8 cellular contexts compared by ENCODE assay signal in the genomic region with DNA sequence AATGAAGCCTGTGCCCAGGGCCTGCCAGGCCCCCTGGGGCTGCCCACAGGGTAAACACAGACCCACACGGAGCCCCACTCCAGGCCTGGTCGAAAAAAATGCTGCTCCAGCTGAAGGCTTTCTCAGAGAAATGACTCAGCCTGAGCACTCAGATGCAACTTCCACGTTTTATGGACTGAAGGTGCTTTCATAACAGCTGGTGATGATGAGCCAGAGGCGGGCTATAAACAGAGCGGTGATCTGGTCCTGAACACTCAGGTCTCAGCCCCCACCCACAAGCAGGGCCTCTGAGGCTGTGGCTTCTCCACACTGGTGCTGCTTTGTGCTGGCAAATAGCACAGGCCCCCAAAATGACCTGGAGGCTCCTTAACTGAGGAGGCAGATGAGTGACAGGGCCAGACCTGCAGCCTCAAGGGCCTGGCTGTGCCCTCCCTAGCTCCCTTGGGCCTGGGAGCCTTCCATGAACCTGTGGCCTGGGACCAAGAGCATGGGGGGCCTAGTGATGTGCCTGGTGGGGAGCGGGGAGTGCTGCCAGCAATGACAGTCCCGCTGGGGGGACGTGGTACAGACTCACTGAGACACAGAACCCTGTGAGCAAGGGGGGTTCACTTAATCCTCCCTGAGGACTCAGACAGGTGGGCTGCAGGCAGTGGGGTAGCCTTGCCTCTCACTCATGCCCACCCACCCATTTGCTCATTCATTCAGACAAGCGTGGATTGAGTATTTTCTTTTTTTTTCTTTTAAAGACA. TPM values are rescaled to one million over a fixed set of nuclear protein-coding genes. Genes with fewer than 3 reads are reported as not detected.
DNase-seq lines count a peak whose midpoint lies in the region; ATAC-seq, FAIRE-seq and TF ChIP-seq lines count a peak whose summit lies in the region.

No MANE protein-coding gene starts in this region.

- peak; percentile 33 for DNase-seq in A673 (ENCODE audit: low spot score)
- no peak for DNase-seq in GM12892 (ENCODE audit: insufficient read length)
- peak; percentile 33 for DNase-seq in NCI-H460 (ENCODE audit: extremely low read depth, low read depth)
- DNase-seq in astrocyte of the cerebellum (ENCODE audit: low read depth): peak; percentile 40
- no peak for DNase-seq in mesothelial cell of epicardium (ENCODE audit: low spot score in 2 of 2, unreplicated experiment in 2 of 2)
- DNase-seq in testis: no peak

- CTCF ChIA-PET in A673 (lab: Charles Lee): no interaction called here

- no peaks in the 10 kb centered on the region for H3K36me3 Mint-ChIP-seq in mesothelial cell of epicardium

- TF ChIP-seq POLR2A in GM12892 (IDR thresholded peaks at IDR 0.05; ENCODE audit: low read depth, low read length) (no peak), testis (IDR thresholded peaks at IDR 0.05) (no peak)

- intact Hi-C loops in A673 (cut with micrococcal nuclease; ENCODE audit: unreplicated experiment) (no loop called here), testis (cut with DNase I; ENCODE audit: low total_unique reads) (no loop called here)

- no peaks in the 10 kb centered on the region for H3K9me3 Mint-ChIP-seq in mesothelial cell of epicardium

- no TSS peak for BruUV-seq in A673 (replicated peaks; lab: Mats Ljungman, UMichigan)

- H3K27me3 ChIP-seq in A673 (replicated peaks; ENCODE audit: insufficient read depth, low read depth, low read length, poor library complexity) (no peaks in the 10 kb centered on the region), neutrophil (no peaks in the 10 kb centered on the region), testis (no peaks in the 10 kb centered on the region)

- H3K4me1 ChIP-seq in A673 (ENCODE audit: insufficient read depth, low read length, poor library complexity, severe bottlenecking) (peaks cover under 1% of the 10 kb centered on the region), neutrophil (ENCODE audit: control insufficient read depth in 1 of 2, insufficient read depth in 1 of 2, low read depth in 1 of 2, low read length in 1 of 2) (peaks cover 27 to 32% of the 10 kb centered on the region in 2 experiments), testis (no peaks in the 10 kb centered on the region)

- H3K27ac ChIP-seq in A673 (ENCODE audit: low read depth, low read length, poor library complexity, severe bottlenecking) (no peak overlapping the region), neutrophil (peak overlapping the region; percentile 86), testis (no peak overlapping the region)

- peaks cover 5% of the 10 kb centered on the region for H3K4me1 Mint-ChIP-seq in mesothelial cell of epicardium

- in situ Hi-C loops in astrocyte of the cerebellum (cut with HindIII; ENCODE audit: low sequenced_read_pairs): no loop called here

- no peaks in the 10 kb centered on the region for H3K27me3 Mint-ChIP-seq in mesothelial cell of epicardium (ENCODE audit: low read depth)

- 72 to 81% methylated on average over 7 to 9 of the region's 9 CpGs for WGBS in testis, 2 donors

- H3K9me3 ChIP-seq in A673 (ENCODE audit: low read depth, low read length, poor library complexity, severe bottlenecking): no peaks in the 10 kb centered on the region
- H3K9me3 ChIP-seq in neutrophil: no peaks in the 10 kb centered on the region
- H3K9me3 ChIP-seq in testis: no peaks in the 10 kb centered on the region

- TF ChIP-seq CTCF in A673 (conservative IDR thresholded peaks at IDR 0.05; ENCODE audit: low read depth, low read length) (no peak), astrocyte of the cerebellum (IDR thresholded peaks at IDR 0.05; ENCODE audit: low read depth, low read length, missing control alignments) (no peak), neutrophil (IDR thresholded peaks at IDR 0.05) (no peak), mesothelial cell of epicardium (IDR thresholded peaks at IDR 0.05; ENCODE audit: unreplicated experiment) (no peak), testis (IDR thresholded peaks at IDR 0.05) (no peak)

- no peak overlapping the region for H3K27ac Mint-ChIP-seq in mesothelial cell of epicardium

- H3K36me3 ChIP-seq in A673 (ENCODE audit: insufficient read depth, low read length, poor library complexity, severe bottlenecking) (no peaks in the 10 kb centered on the region), neutrophil (no peaks in the 10 kb centered on the region), testis (ENCODE audit: low read depth, missing control alignments) (no peaks in the 10 kb centered on the region)

- ATAC-seq in HG02763 (IDR thresholded peaks at IDR 0.05; ENCODE audit: unreplicated experiment): peak; percentile 66

- H3K4me3 ChIP-seq in A673 (ENCODE audit: low read depth, low read length, poor library complexity, severe bottlenecking): no peak overlapping the region
- no peak overlapping the region for H3K4me3 ChIP-seq in astrocyte of the cerebellum (ENCODE audit: low read depth, low read length)
- peak overlapping the region; percentile 5 to 27 for H3K4me3 ChIP-seq in neutrophil (ENCODE audit: low read depth in 1 of 2, low read length in 1 of 2)
- H3K4me3 ChIP-seq in testis: no peak overlapping the region

- no peak overlapping the region for H3K4me3 Mint-ChIP-seq in mesothelial cell of epicardium

- POLR2A ChIA-PET in A673 (lab: Charles Lee; ENCODE audit: low non-redundant PET): interaction anchor here (0.6 kb wide), 2 partner anchors 432 to 633 kb away, joined by 3 to 5 read pairs; no protein-coding TSS in a partner anchor

- FAIRE-seq in GM12892 (lab: Jason Lieb, UNC): peak; percentile 71

RNA-seq across cellular contexts. Expression of a gene that starts 23.0 kb away (rescaled TPM):
- total RNA-seq in A673 (2021) (59.0 and 63.4 TPM in 2 replicates), mesothelial cell of epicardium (97.7 to 98.8 TPM (median 98.8 TPM) in 3 replicates), testis (10 to 100 TPM; 23.1 to 32.1 TPM)
- 12.6 TPM for polyA plus RNA-seq in GM12892 (2012; ENCODE audit: missing spikeins)
- 29.0 and 37.7 TPM in 2 replicates for total RNA-seq in NCI-H460 (2014; rRNA removed; shearing (Covaris generic))
- polyA plus RNA-seq in NCI-H460 (2014; cell fraction: nucleus; rRNA removed): 19.5 and 22.4 TPM in 2 replicates
- 21.5 TPM for polyA plus RNA-seq in testis (ENCODE audit: insufficient read depth, low read depth, low replicate concordance)

RNA-seq across cellular contexts. Expression of a gene that starts 38.9 kb away (rescaled TPM):
- 1.3 and 3.8 TPM in 2 replicates for total RNA-seq in A673 (2021)
- 1.3 TPM for polyA plus RNA-seq in GM12892 (2012; ENCODE audit: missing spikeins)
- total RNA-seq in NCI-H460 (2014; rRNA removed; shearing (Covaris generic)): 0.59 TPM in 1 of 2 replicates, not detected in the other
- not detected in 2 replicates for polyA plus RNA-seq in NCI-H460 (2014; cell fraction: nucleus; rRNA removed)
- 26.5 to 32.6 TPM (median 29.4 TPM) in 3 replicates for total RNA-seq in mesothelial cell of epicardium
- 10 to 100 TPM; 18.6 to 23.1 TPM for total RNA-seq in testis
- polyA plus RNA-seq in testis (ENCODE audit: insufficient read depth, low read depth, low replicate concordance): 14.4 TPM

RNA-seq across cellular contexts. Expression of a gene that starts 57.7 kb away (rescaled TPM):
- total RNA-seq in A673 (2021) (75.7 and 91.3 TPM in 2 replicates), mesothelial cell of epicardium (89.0 to 104 TPM (median 101 TPM) in 3 replicates), testis (100 to 1,000 TPM; 128 to 151 TPM)
- polyA plus RNA-seq in GM12892 (2012; ENCODE audit: missing spikeins): 35.7 TPM
- total RNA-seq in NCI-H460 (2014; rRNA removed; shearing (Covaris generic)): 15.7 and 19.9 TPM in 2 replicates
- 48.6 and 59.5 TPM in 2 replicates for polyA plus RNA-seq in NCI-H460 (2014; cell fraction: nucleus; rRNA removed)
- polyA plus RNA-seq in testis (ENCODE audit: insufficient read depth, low read depth, low replicate concordance): 101 TPM

Comparison
In these comparisons a context has a peak if more than half of its experiments do, and no peak if none do; other contexts are left out.
1. DNase-seq: peak in A673 (single experiment), NCI-H460 (single experiment) and astrocyte of the cerebellum (single experiment); none in GM12892 (single experiment), mesothelial cell of epicardium (0 of 2) and testis (single experiment).
2. H3K4me3 ChIP-seq: peak in neutrophil (2 of 2); none in A673 (single experiment), astrocyte of the cerebellum (single experiment) and testis (0 of 2).